8 cellular contexts compared by ENCODE assay signal in genomic region chr5:1798589-1798988, GRCh38. TPM values are rescaled to one million over a fixed set of nuclear protein-coding genes. Genes with fewer than 3 reads are reported as not detected.
A peak's percentile ranks its signal among the peaks of the same experiment; 100 is the strongest.
DNase-seq lines count a peak whose midpoint lies in the region; ATAC-seq, FAIRE-seq and TF ChIP-seq lines count a peak whose summit lies in the region.
"Not testable (repeated sequence)": the region's sequence is repeated elsewhere in the genome, so short reads cannot be mapped to it uniquely, and the experiment has no call there.

No MANE protein-coding gene starts in this region.

- not testable (repeated sequence) for DNase-seq in AG10803 (ENCODE audit: low read depth); HFF-Myc (ENCODE audit: extremely low read depth, low read depth); SK-N-MC (ENCODE audit: low read depth, low spot score); H1 (ENCODE audit: low read depth in 1 of 2, low spot score in 2 of 2); stimulated activated naive B cell treated with anti-CD40 and anti-IgM and Interleukin-4, amounts not matched to agents 10 μg/mL and 1 μg/mL and 100 μg/mL, for 72 hours
- DNase-seq in activated naive CD4-positive, alpha-beta T cell treated with anti-CD3 and anti-CD28 coated beads, Interleukin-2, amount 50 U/mL, for 72 hours (ENCODE audit: low spot score in 2 of 2): peak in 1 of 2 donors; percentile 48

- POLR2A ChIA-PET in H1 (lab: Charles Lee; ENCODE audit: partially characterized antibody): interaction anchor here (0.6 to 1.2 kb wide), 4 partner anchors 8 to 98 kb away, joined by 3 to 5 read pairs (median 3); no protein-coding TSS in a partner anchor

- peak overlapping the region; percentile 87 to 99 (median 87) for H3K4me3 Mint-ChIP-seq in nephron
- peak overlapping the region; percentile 92 to 98 for H3K4me3 Mint-ChIP-seq in stimulated activated naive B cell treated with anti-CD40 and anti-IgM and Interleukin-4, amounts not matched to agents 10 μg/mL and 1 μg/mL and 100 μg/mL, for 72 hours

- not testable (repeated sequence) for H4K91ac ChIP-seq in H1 (replicated peaks; ENCODE audit: insufficient read length, low read length)

- 94% methylated on average over 16 of the region's 16 CpGs; no CpG with 5 or more reads in 1 of the 2 experiments for whole genome bisulfite sequencing in H1 (ENCODE audit: extremely low coverage in 1 of 2, insufficient coverage in 1 of 2, insufficient read length in 1 of 2, insufficient replicate concordance in 2 of 2, low coverage in 1 of 2, low lambda C conversion rate in 2 of 2, missing lambda C conversion rate in 1 of 2), 2 experiments

- H3K27ac Mint-ChIP-seq in activated naive CD4-positive, alpha-beta T cell treated with anti-CD3 and anti-CD28 coated beads, Interleukin-2, amount 50 U/mL, for 72 hours: peak overlapping the region; percentile 84 to 90
- H3K27ac Mint-ChIP-seq in nephron: peak overlapping the region in 1 of 3 experiments; percentile 62
- H3K27ac Mint-ChIP-seq in stimulated activated naive B cell treated with anti-CD40 and anti-IgM and Interleukin-4, amounts not matched to agents 10 μg/mL and 1 μg/mL and 100 μg/mL, for 72 hours: peak overlapping the region; percentile 82

- H3K9me3 ChIP-seq in SK-N-MC (ENCODE audit: low read depth, low read length); H1 (ENCODE audit: insufficient read depth in 2 of 2, low read depth in 1 of 2, low read length in 1 of 2); iPS-18a (ENCODE audit: control insufficient read depth, low read depth, low read length): not testable (repeated sequence)

- not testable (repeated sequence) for H2BK5ac ChIP-seq in H1 (ENCODE audit: low read depth, low read length)

- H3K4me1 Mint-ChIP-seq in nephron: peaks cover 44% of the 10 kb centered on the region
- peaks cover 29 to 46% of the 10 kb centered on the region in 2 donors for H3K4me1 Mint-ChIP-seq in stimulated activated naive B cell treated with anti-CD40 and anti-IgM and Interleukin-4, amounts not matched to agents 10 μg/mL and 1 μg/mL and 100 μg/mL, for 72 hours

- H3K27me3 ChIP-seq in H1 (replicated peaks in 1 of 4; ENCODE audit: control insufficient read depth in 3 of 4, extremely low read depth in 1 of 4, insufficient read depth in 3 of 4, low read length in 3 of 4); iPS-18a (ENCODE audit: control insufficient read depth, insufficient read depth, low read length): not testable (repeated sequence)

- peak overlapping the region; percentile 88 to 97 for H3K4me2 ChIP-seq in H1 (ENCODE audit: insufficient read depth in 1 of 2, low read depth in 2 of 2, low read length in 2 of 2)

- H3K4ac ChIP-seq in H1 (replicated peaks; ENCODE audit: insufficient read length, low read depth, low read length): not testable (repeated sequence)

- H3K18ac ChIP-seq in H1 (ENCODE audit: extremely low read depth, low read length): not testable (repeated sequence)

- not testable (repeated sequence) for FAIRE-seq in H1 (lab: Jason Lieb, UNC)

- H3K4me3 ChIP-seq in AG10803 (ENCODE audit: low read length) (peak overlapping the region; percentile 85), HFF-Myc (replicated peaks; ENCODE audit: low read depth, low read length) (peak overlapping the region; percentile 92), SK-N-MC (peak overlapping the region; percentile 93), H1 (ENCODE audit: extremely low read depth in 1 of 4, insufficient read depth in 2 of 4, low read depth in 3 of 4, low read length in 4 of 4) (peak overlapping the region; percentile 73 to 94 (median 90); a peak in 6 of 8 replicates), iPS-18a (ENCODE audit: low read length) (peak overlapping the region; percentile 71)

- H2BK15ac ChIP-seq in H1 (ENCODE audit: low read length): not testable (repeated sequence)

- peaks cover 7 to 46% of the 10 kb centered on the region in 2 experiments for H3K79me2 ChIP-seq in H1 (ENCODE audit: control insufficient read depth in 1 of 2, insufficient read depth in 2 of 2, low read length in 2 of 2)

- not testable (repeated sequence) for TF ChIP-seq POLR2A in H1 (IDR thresholded peaks at IDR 0.05; ENCODE audit: control extremely low read depth in 1 of 2, low read depth in 2 of 2, low read length in 2 of 2)

- peaks cover 35 to 37% of the 10 kb centered on the region in 2 donors for H3K36me3 Mint-ChIP-seq in activated naive CD4-positive, alpha-beta T cell treated with anti-CD3 and anti-CD28 coated beads, Interleukin-2, amount 50 U/mL, for 72 hours
- peaks cover 29% of the 10 kb centered on the region for H3K36me3 Mint-ChIP-seq in nephron (ENCODE audit: low read depth)
- peaks cover 40 to 54% of the 10 kb centered on the region in 2 donors for H3K36me3 Mint-ChIP-seq in stimulated activated naive B cell treated with anti-CD40 and anti-IgM and Interleukin-4, amounts not matched to agents 10 μg/mL and 1 μg/mL and 100 μg/mL, for 72 hours

- not testable (repeated sequence) for H3K23ac ChIP-seq in H1 (ENCODE audit: insufficient read length)

- H2BK120ac ChIP-seq in H1 (replicated peaks; ENCODE audit: low read depth, low read length): not testable (repeated sequence)

- not testable (repeated sequence) for H3K56ac ChIP-seq in H1 (replicated peaks; ENCODE audit: insufficient read length, low read depth, low read length)

- H3K27me3 Mint-ChIP-seq in nephron (ENCODE audit: low read depth); stimulated activated naive B cell treated with anti-CD40 and anti-IgM and Interleukin-4, amounts not matched to agents 10 μg/mL and 1 μg/mL and 100 μg/mL, for 72 hours: not testable (repeated sequence)

- H2BK20ac ChIP-seq in H1 (ENCODE audit: low read length): not testable (repeated sequence)

- peaks cover 13% of the 10 kb centered on the region for H3K79me1 ChIP-seq in H1 (ENCODE audit: low read depth, low read length)

- CTCF ChIA-PET in H1 (lab: Charles Lee; ENCODE audit: partially characterized antibody): interaction anchor here (0.6 to 1.4 kb wide), 4 partner anchors 35 to 359 kb away, joined by 3 to 4 read pairs (median 3); no protein-coding TSS in a partner anchor

- not testable (repeated sequence) for ATAC-seq in activated naive CD4-positive, alpha-beta T cell treated with anti-CD3 and anti-CD28 coated beads, Interleukin-2, amount 50 U/mL, for 72 hours; stimulated activated naive B cell treated with anti-CD40 and anti-IgM and Interleukin-4, amounts not matched to agents 10 μg/mL and 1 μg/mL and 100 μg/mL, for 72 hours (replicated peaks)

- H4K20me1 ChIP-seq in H1 (replicated peaks in 1 of 2; ENCODE audit: control insufficient read depth in 1 of 2, insufficient read depth in 2 of 2, low read length in 2 of 2): peaks cover 11 to 16% of the 10 kb centered on the region in 2 experiments

- TF ChIP-seq RAD21 in H1 (IDR thresholded peaks at IDR 0.05 in 1 of 2, conservative IDR thresholded peaks at IDR 0.05 in 1 of 2; ENCODE audit: low read depth in 2 of 2, low read length in 2 of 2): not testable (repeated sequence)

- not testable (repeated sequence) for TF ChIP-seq EP300 in H1 (IDR thresholded peaks at IDR 0.05; ENCODE audit: borderline replicate concordance in 1 of 2, low read depth in 2 of 2, low read length in 2 of 2)

- not testable (repeated sequence) for TF ChIP-seq CTCF in AG10803 (conservative IDR thresholded peaks at IDR 0.05; ENCODE audit: low read length); HFF-Myc (IDR thresholded peaks at IDR 0.05; ENCODE audit: low read depth, low read length, missing control alignments); H1 (IDR thresholded peaks at IDR 0.05; ENCODE audit: control extremely low read depth in 1 of 3, insufficient read depth in 1 of 3, low read depth in 1 of 3, low read length in 3 of 3); nephron (IDR thresholded peaks at IDR 0.05; ENCODE audit: unreplicated experiment in 3 of 3)

- H2AK5ac ChIP-seq in H1 (ENCODE audit: low read depth, low read length): not testable (repeated sequence)

- H3K23me2 ChIP-seq in H1 (ENCODE audit: low read depth, low read length): peaks cover 17% of the 10 kb centered on the region

- not testable (repeated sequence) for H3K9me3 Mint-ChIP-seq in activated naive CD4-positive, alpha-beta T cell treated with anti-CD3 and anti-CD28 coated beads, Interleukin-2, amount 50 U/mL, for 72 hours; nephron; stimulated activated naive B cell treated with anti-CD40 and anti-IgM and Interleukin-4, amounts not matched to agents 10 μg/mL and 1 μg/mL and 100 μg/mL, for 72 hours

- H3K36me3 ChIP-seq in SK-N-MC (ENCODE audit: insufficient read depth, low read length): peaks cover 30% of the 10 kb centered on the region
- H3K36me3 ChIP-seq in H1 (ENCODE audit: control insufficient read depth in 2 of 4, insufficient read depth in 4 of 4, low read length in 3 of 4): peaks cover 21 to 36% (median 27%) of the 10 kb centered on the region in 4 experiments
- H3K36me3 ChIP-seq in iPS-18a (ENCODE audit: control insufficient read depth, low read depth, low read length): peaks cover 28% of the 10 kb centered on the region

- not testable (repeated sequence) for H2AFZ ChIP-seq in H1 (ENCODE audit: low read length)

- not testable (repeated sequence) for H2BK12ac ChIP-seq in H1 (ENCODE audit: low read depth, low read length)

- not testable (repeated sequence) for H4K5ac ChIP-seq in H1 (ENCODE audit: insufficient read length, low read depth, low read length)

- not testable (repeated sequence) for H4K8ac ChIP-seq in H1 (ENCODE audit: extremely low read depth, insufficient read depth, low read length)

- not testable (repeated sequence) for H3K27ac ChIP-seq in SK-N-MC; H1 (ENCODE audit: low read depth, low read length); iPS-18a (ENCODE audit: low read length)

- peak overlapping the region; percentile 89 for H3K9ac ChIP-seq in SK-N-MC (ENCODE audit: insufficient read length)
- H3K9ac ChIP-seq in H1 (replicated peaks in 1 of 4; ENCODE audit: extremely low read depth in 1 of 4, low read depth in 3 of 4, low read length in 3 of 4): peak overlapping the region in 3 of 4 experiments; percentile 63 to 86 (median 72); a peak in 4 of 7 replicates
- H3K9ac ChIP-seq in iPS-18a (ENCODE audit: low read length): peak overlapping the region; percentile 58

- not testable (repeated sequence) for H3K14ac ChIP-seq in H1 (ENCODE audit: insufficient read length)

- H3K4me1 ChIP-seq in H1 (replicated peaks in 1 of 4; ENCODE audit: control insufficient read depth in 3 of 4, insufficient read depth in 4 of 4, low read length in 3 of 4); iPS-18a (ENCODE audit: control insufficient read depth, low read depth, low read length): not testable (repeated sequence)

RNA-seq across cellular contexts. Expression of gene MRPL36, which starts 1.0 kb away (rescaled TPM):
- total RNA-seq in activated naive CD4-positive, alpha-beta T cell treated with anti-CD3 and anti-CD28 coated beads, Interleukin-2, amount 50 U/mL, for 72 hours: 10 to 100 TPM; 60.4 to 69.6 TPM
- total RNA-seq in H1 (2021; fragmentation: NEBNext Ultra II Directional; extraction: Animal tissue kit (Norgen Biotek cat#: 25700)): 56.3 and 66.3 TPM in 2 replicates
- polyA plus RNA-seq in H1 (2011; rRNA removed): 81.5 and 85.5 TPM in 2 replicates
- polyA plus RNA-seq in H1 (2011; cell fraction: cytosol; rRNA removed): 67.1 TPM
- polyA plus RNA-seq in H1 (2011; cell fraction: nucleus; rRNA removed): 71.6 TPM
- polyA plus RNA-seq in H1 (2012, experiment 1 of 2): 75.9 to 89.0 TPM (median 80.9 TPM) in 4 replicates
- 102 TPM for polyA plus RNA-seq in H1 (2012, experiment 2 of 2)
- 87.9 TPM for polyA plus RNA-seq in H1 (2013, experiment 1 of 2)
- 91.7 TPM for polyA plus RNA-seq in H1 (2013, experiment 2 of 2)
- polyA minus RNA-seq in H1 (2011; rRNA and poly(A)+ RNA removed): 31.6 and 38.0 TPM in 2 replicates
- polyA minus RNA-seq in H1 (2011; cell fraction: cytosol; rRNA and poly(A)+ RNA removed): 32.5 TPM
- 22.6 TPM for polyA minus RNA-seq in H1 (2011; cell fraction: nucleus; rRNA and poly(A)+ RNA removed)

RNA-seq across cellular contexts. Expression of gene NDUFS6, which starts 2.6 kb away (rescaled TPM):
- 10 to 100 TPM; 32.3 to 32.6 TPM for total RNA-seq in activated naive CD4-positive, alpha-beta T cell treated with anti-CD3 and anti-CD28 coated beads, Interleukin-2, amount 50 U/mL, for 72 hours
- 72.7 and 77.1 TPM in 2 replicates for total RNA-seq in H1 (2021; fragmentation: NEBNext Ultra II Directional; extraction: Animal tissue kit (Norgen Biotek cat#: 25700))
- 191 and 302 TPM in 2 replicates for polyA plus RNA-seq in H1 (2011; rRNA removed)
- 224 TPM for polyA plus RNA-seq in H1 (2011; cell fraction: cytosol; rRNA removed)
- 78.2 TPM for polyA plus RNA-seq in H1 (2011; cell fraction: nucleus; rRNA removed)
- polyA plus RNA-seq in H1 (2012, experiment 1 of 2): 190 to 231 TPM (median 207 TPM) in 4 replicates
- polyA plus RNA-seq in H1 (2012, experiment 2 of 2): 78.3 TPM
- polyA plus RNA-seq in H1 (2013, experiment 1 of 2): 141 TPM
- polyA plus RNA-seq in H1 (2013, experiment 2 of 2): 146 TPM
- 9.3 and 11.6 TPM in 2 replicates for polyA minus RNA-seq in H1 (2011; rRNA and poly(A)+ RNA removed)
- polyA minus RNA-seq in H1 (2011; cell fraction: cytosol; rRNA and poly(A)+ RNA removed): 55.8 TPM
- polyA minus RNA-seq in H1 (2011; cell fraction: nucleus; rRNA and poly(A)+ RNA removed): 31.5 TPM
